In genomic region chr16:83809092-83809491, GRCh38 we compare ENCODE assay signal across 11 cellular contexts.
DNase-seq lines count a peak whose midpoint lies in the region; ATAC-seq, FAIRE-seq and TF ChIP-seq lines count a peak whose summit lies in the region.
"Had no signal": no experiment of that assay in that cellular context is flagged by ENCODE, and none has a peak within 500 bp of the region (broad histone marks: within the 10 kb centered on the region; RNA-seq: fewer than 3 reads in every experiment).

No MANE protein-coding gene starts in this region.

- H3K36me3 ChIP-seq in endocrine pancreas (ENCODE audit: control insufficient read depth, insufficient read depth, low read length) = no peaks in the 10 kb centered on the region
- peaks cover 33% of the 10 kb centered on the region for H3K36me3 ChIP-seq in neuron (ENCODE audit: insufficient read depth, low read length)

- H3K27me3 ChIP-seq in endocrine pancreas (ENCODE audit: control insufficient read depth, insufficient read depth, low read length) (no peaks in the 10 kb centered on the region), neuron (ENCODE audit: insufficient read depth, low read length) (no peaks in the 10 kb centered on the region)

- FAIRE-seq in RCC 7860 (lab: Jason Lieb, UNC) = no peak
- FAIRE-seq: GM18507 had no signal

- peak overlapping the region; percentile 83 for H3K27ac ChIP-seq in C4-2B
- no peak overlapping the region for H3K27ac ChIP-seq in caudate nucleus (ENCODE audit: low read depth, low read length)

- H3K4me3 ChIP-seq in NB4 (ENCODE audit: low read depth, low read length) (peak overlapping the region; percentile 71), endocrine pancreas (ENCODE audit: control insufficient read depth, insufficient read depth, low read length) (peak overlapping the region; percentile 66), neuron (ENCODE audit: low read length) (peak overlapping the region; percentile 74)

- no peak for ATAC-seq in HG03457 (IDR thresholded peaks at IDR 0.05; ENCODE audit: unreplicated experiment)

- TF ChIP-seq CTCF in C4-2B (conservative IDR thresholded peaks at IDR 0.05) = no peak
- no peak for TF ChIP-seq CTCF in NB4 (IDR thresholded peaks at IDR 0.05; ENCODE audit: low read depth, low read length)

- H3K9me3 ChIP-seq in endocrine pancreas (ENCODE audit: control insufficient read depth, low read length) = no peaks in the 10 kb centered on the region
- no peaks in the 10 kb centered on the region for H3K9me3 ChIP-seq in neuron (ENCODE audit: low read length)

- H3K4me1 ChIP-seq in endocrine pancreas (ENCODE audit: control insufficient read depth, insufficient read depth, low read length) (peaks cover 9% of the 10 kb centered on the region), neuron (ENCODE audit: insufficient read depth, low read length) (peaks cover 18% of the 10 kb centered on the region)

- H2AFZ ChIP-seq in neuron (ENCODE audit: low read depth, low read length) = no peak overlapping the region

- DNase-seq in NB4 (ENCODE audit: low read depth) = no peak
- DNase-seq in caudate nucleus (lab: John Stamatoyannopoulos, UW) = no peak
- no peak for DNase-seq in RCC 7860 (ENCODE audit: low spot score)
- no peak for DNase-seq in NCI-H345 treated with DMSO at 0.1 percent for 48 hours (lab: John Stamatoyannopoulos, UW; ENCODE audit: unreplicated experiment)
- DNase-seq: activated gamma-delta T cell treated with Interleukin-2 at 50 U/mL for 16 hours; stimulated activated CD4-positive, alpha-beta T cell treated with anti-CD3 and anti-CD28 coated beads, Interleukin-1b, Interleukin-23, amount 100 ng/mL, for 48 hours had no signal

- no peak overlapping the region for H3K9ac ChIP-seq in endocrine pancreas (ENCODE audit: control insufficient read depth, insufficient read depth, low read length)

- TF ChIP-seq POLR2A in NB4 (IDR thresholded peaks at IDR 0.05; ENCODE audit: extremely low read depth, insufficient read length) = no peak
